Comparison of ENCODE assay signal across 21 cellular contexts in genomic region chr19:54506079-54506478, GRCh38. TPM values are rescaled to one million over a fixed set of nuclear protein-coding genes. Genes with fewer than 3 reads are reported as not detected.
DNase-seq lines count a peak whose midpoint lies in the region; ATAC-seq and TF ChIP-seq lines count a peak whose summit lies in the region.
"Had no signal": no experiment of that assay in that cellular context is flagged by ENCODE, and none has a peak within 500 bp of the region (broad histone marks: within the 10 kb centered on the region; RNA-seq: fewer than 3 reads in every experiment).

No MANE protein-coding gene starts in this region.

- in situ Hi-C loops in GM23248 (cut with MboI): no loop called here

- H3K36me3 Mint-ChIP-seq in CD4-positive, CD25-positive, alpha-beta regulatory T cell: peaks cover 4% of the 10 kb centered on the region
- H3K36me3 Mint-ChIP-seq in T-cell (no peaks in the 10 kb centered on the region), natural killer cell (peaks cover 6% of the 10 kb centered on the region)
- H3K36me3 Mint-ChIP-seq: CD14-positive monocyte had no signal

- H3K79me2 ChIP-seq in DOHH2 (ENCODE audit: control insufficient read depth, low read length) (no peaks in the 10 kb centered on the region), GM23248 (ENCODE audit: insufficient read depth) (no peaks in the 10 kb centered on the region)

- no peaks in the 10 kb centered on the region for H3K9me3 ChIP-seq in CD4-positive, CD25-positive, alpha-beta regulatory T cell (ENCODE audit: control insufficient read depth in 2 of 2, low read length in 2 of 2)
- H3K9me3 ChIP-seq in DOHH2 (ENCODE audit: control insufficient read depth, insufficient read depth, low read length): no peaks in the 10 kb centered on the region
- H3K9me3 ChIP-seq in GM23248 (ENCODE audit: low read depth): no peaks in the 10 kb centered on the region
- no peaks in the 10 kb centered on the region for H3K9me3 ChIP-seq in esophagus muscularis mucosa
- H3K9me3 ChIP-seq: Caco-2 had no signal

- CTCF ChIA-PET in T-cell (lab: Charles Lee): interaction anchor here in 1 of 2 donors (0.7 kb wide), 1 partner anchor 89 kb away, joined by 6 read pairs; no protein-coding TSS in a partner anchor

- no peak for ATAC-seq in CD4-positive, CD25-positive, alpha-beta regulatory T cell (ENCODE audit: low read depth in 2 of 2)
- no peak for ATAC-seq in T-cell (replicated peaks in 1 of 4)
- ATAC-seq in natural killer cell: no peak
- no peak for ATAC-seq in HG03439 (IDR thresholded peaks at IDR 0.05; ENCODE audit: unreplicated experiment)
- ATAC-seq: GM23338, Right ventricle myocardium inferior had no signal

- 50 to 53% methylated on average over 10 of the region's 10 CpGs for WGBS in GM23248 (ENCODE audit: low coverage in 1 of 2, low lambda C conversion rate in 2 of 2, missing lambda C conversion rate in 2 of 2), 2 experiments
- WGBS in esophagus muscularis mucosa: 89% methylated on average over 10 of the region's 10 CpGs

- no peaks in the 10 kb centered on the region for H3K27me3 ChIP-seq in CD4-positive, CD25-positive, alpha-beta regulatory T cell (ENCODE audit: control insufficient read depth, insufficient read depth, low read length)
- H3K27me3 ChIP-seq in DOHH2 (ENCODE audit: control insufficient read depth, low read length) (peaks cover 9% of the 10 kb centered on the region), GM23248 (replicated peaks; ENCODE audit: insufficient read depth) (no peaks in the 10 kb centered on the region), esophagus muscularis mucosa (peaks cover 0 to 53% (median 0%) of the 10 kb centered on the region in 4 donors)

- intact Hi-C loops in natural killer cell (cut with micrococcal nuclease): no loop called here
- intact Hi-C loops in esophagus muscularis mucosa (cut with DNase I): no loop called here

- TF ChIP-seq CTCF in DOHH2 (IDR thresholded peaks at IDR 0.05; ENCODE audit: low read depth, low read length, poor library complexity, severe bottlenecking) (no peak), natural killer cell (IDR thresholded peaks at IDR 0.05) (no peak), esophagus muscularis mucosa (IDR thresholded peaks at IDR 0.05) (no peak)

- H3K4me3 ChIP-seq in CD4-positive, CD25-positive, alpha-beta regulatory T cell (ENCODE audit: low read depth, low read length): peak overlapping the region; percentile 73
- no peak overlapping the region for H3K4me3 ChIP-seq in DOHH2 (ENCODE audit: low read length)
- no peak overlapping the region for H3K4me3 ChIP-seq in GM23248
- H3K4me3 ChIP-seq in esophagus muscularis mucosa: no peak overlapping the region
- H3K4me3 ChIP-seq: GM23338 had no signal

- no peaks in the 10 kb centered on the region for H4K20me1 ChIP-seq in DOHH2 (ENCODE audit: control insufficient read depth, insufficient read depth, low read depth, low read length)
- no peaks in the 10 kb centered on the region for H4K20me1 ChIP-seq in GM23248 (ENCODE audit: insufficient read depth)

- H3K4me2 ChIP-seq in DOHH2 (ENCODE audit: low read length) (peak overlapping the region; percentile 37), GM23248 (ENCODE audit: unreplicated experiment) (no peak overlapping the region)
- H3K4me2 ChIP-seq: GM23338, KMS-11 had no signal

- H3K27ac Mint-ChIP-seq in CD4-positive, CD25-positive, alpha-beta regulatory T cell: peak overlapping the region; percentile 50 to 95 (median 88)
- H3K27ac Mint-ChIP-seq in T-cell: peak overlapping the region; percentile 45 to 55
- peak overlapping the region; percentile 87 to 91 for H3K27ac Mint-ChIP-seq in natural killer cell
- H3K27ac Mint-ChIP-seq: CD14-positive monocyte, GM23338 had no signal

- no peak overlapping the region for H3K9ac ChIP-seq in GM23248
- H3K9ac ChIP-seq: KMS-11 had no signal

- H3K27ac ChIP-seq in CD4-positive, CD25-positive, alpha-beta regulatory T cell (ENCODE audit: insufficient read depth, low read length, poor library complexity, severe bottlenecking): peak overlapping the region; percentile 68
- H3K27ac ChIP-seq in DOHH2 (ENCODE audit: low read depth, low read length) (no peak overlapping the region), GM23248 (no peak overlapping the region), esophagus muscularis mucosa (replicated peaks in 1 of 4) (no peak overlapping the region)
- H3K27ac ChIP-seq: KMS-11 had no signal

- H3K4me1 Mint-ChIP-seq in CD4-positive, CD25-positive, alpha-beta regulatory T cell: peaks cover 12 to 66% (median 25%) of the 10 kb centered on the region in 4 donors
- H3K4me1 Mint-ChIP-seq in T-cell (peaks cover 14 to 36% (median 24%) of the 10 kb centered on the region in 3 donors), natural killer cell (peaks cover 54 to 62% of the 10 kb centered on the region in 2 donors)
- H3K4me1 Mint-ChIP-seq: GM23338 had no signal

- TF ChIP-seq EP300 in esophagus muscularis mucosa (IDR thresholded peaks at IDR 0.05): no peak

- H3K4me3 Mint-ChIP-seq in CD4-positive, CD25-positive, alpha-beta regulatory T cell: peak overlapping the region; percentile 58 to 84 (median 65)
- peak overlapping the region in 1 of 3 donors; percentile 45 for H3K4me3 Mint-ChIP-seq in T-cell
- peak overlapping the region; percentile 90 for H3K4me3 Mint-ChIP-seq in natural killer cell
- H3K4me3 Mint-ChIP-seq: GM23338 had no signal

- no peaks in the 10 kb centered on the region for H3K36me3 ChIP-seq in CD4-positive, CD25-positive, alpha-beta regulatory T cell (ENCODE audit: control insufficient read depth, insufficient read depth, low read length)
- H3K36me3 ChIP-seq in DOHH2 (ENCODE audit: control insufficient read depth, low read length) (no peaks in the 10 kb centered on the region), GM23248 (ENCODE audit: low read depth) (no peaks in the 10 kb centered on the region), esophagus muscularis mucosa (no peaks in the 10 kb centered on the region)

- POLR2A ChIA-PET in T-cell (lab: Charles Lee): no interaction called here

- H3K4me1 ChIP-seq in CD4-positive, CD25-positive, alpha-beta regulatory T cell (ENCODE audit: control insufficient read depth, insufficient read depth, low read length, poor library complexity, severe bottlenecking): peaks cover 39% of the 10 kb centered on the region
- H3K4me1 ChIP-seq in DOHH2 (ENCODE audit: control insufficient read depth, low read length) (peaks cover 36% of the 10 kb centered on the region), GM23248 (ENCODE audit: insufficient read depth) (no peaks in the 10 kb centered on the region), esophagus muscularis mucosa (no peaks in the 10 kb centered on the region)
- H3K4me1 ChIP-seq: Caco-2 had no signal

- H3K9me2 ChIP-seq in DOHH2 (replicated peaks; ENCODE audit: control insufficient read depth, low read length) (no peaks in the 10 kb centered on the region), GM23248 (ENCODE audit: insufficient read depth) (no peaks in the 10 kb centered on the region)

- no peaks in the 10 kb centered on the region for H3K9me3 Mint-ChIP-seq in CD4-positive, CD25-positive, alpha-beta regulatory T cell
- H3K9me3 Mint-ChIP-seq in T-cell (no peaks in the 10 kb centered on the region), natural killer cell (peaks cover 0 to 3% of the 10 kb centered on the region in 2 donors)

- DNase-seq in CD4-positive, CD25-positive, alpha-beta regulatory T cell: no peak
- DNase-seq in T-cell (no peak), natural killer cell (no peak), GM23248 (no peak), esophagus muscularis mucosa (ENCODE audit: extremely low spot score) (no peak)
- DNase-seq: ACHN, Caco-2, GF-D8, NCI-H1417 treated with DMSO at 0.1 percent for 48 hours, NCI-H187 treated with DMSO at 0.1 percent for 48 hours, NCI-H2227 treated with DMSO at 0.1 percent for 48 hours, NCI-H524, SW 1271 had no signal

- TF ChIP-seq POLR2A in esophagus muscularis mucosa (IDR thresholded peaks at IDR 0.05; ENCODE audit: low read depth): no peak

- H2AFZ ChIP-seq in GM23248: no peak overlapping the region
- H2AFZ ChIP-seq: GM23338 had no signal

- H3F3A ChIP-seq in DOHH2 (ENCODE audit: control insufficient read depth, insufficient read depth) (no peaks in the 10 kb centered on the region), GM23248 (ENCODE audit: insufficient read depth) (no peaks in the 10 kb centered on the region)

- no peaks in the 10 kb centered on the region for H3K27me3 Mint-ChIP-seq in CD4-positive, CD25-positive, alpha-beta regulatory T cell
- peaks cover 0 to 35% of the 10 kb centered on the region in 2 donors for H3K27me3 Mint-ChIP-seq in T-cell
- peaks cover 0 to 5% of the 10 kb centered on the region in 2 donors for H3K27me3 Mint-ChIP-seq in natural killer cell (ENCODE audit: low read depth in 2 of 2)

RNA-seq across cellular contexts. Expression of gene LAIR2, which starts 3.4 kb away (rescaled TPM):
- 62.2 TPM for total RNA-seq in CD4-positive, CD25-positive, alpha-beta regulatory T cell
- 100 to 1,000 TPM; 123 to 365 (median 158) TPM for polyA plus RNA-seq in CD4-positive, CD25-positive, alpha-beta regulatory T cell
- total RNA-seq in T-cell (10 to 100 TPM in 1 of 5 donors, 1 to 10 TPM in 3, under 1 TPM in 1; 0.49 to 16.7 (median 1.3) TPM), natural killer cell (10 to 100 TPM; 44.1 to 67.7 (median 53.3) TPM), esophagus muscularis mucosa (not detected)
- not detected in 2 replicates for total RNA-seq in GM23248 (2014; rRNA removed; shearing (Covaris generic))
- not detected in 2 replicates for polyA plus RNA-seq in GM23248 (2016; fragmentation: Nextera tagmentation; extraction: Ambion mirVana)
- total RNA-seq: Caco-2, GM23338, HT-29, Right ventricle myocardium inferior, SK-MEL-5 had no signal
- polyA plus RNA-seq: GM23338 had no signal

RNA-seq across cellular contexts. Expression of gene CDC42EP5, which starts 33.0 kb away (rescaled TPM):
- total RNA-seq in CD4-positive, CD25-positive, alpha-beta regulatory T cell: not detected
- not detected for polyA plus RNA-seq in CD4-positive, CD25-positive, alpha-beta regulatory T cell
- total RNA-seq in T-cell (under 1 TPM in 1 of 5 donors, not detected in 4; 0.43 TPM), natural killer cell (not detected), esophagus muscularis mucosa (10 to 100 TPM; 10.8 to 27.1 (median 20.6) TPM)
- total RNA-seq in GM23248 (2014; rRNA removed; shearing (Covaris generic)): 39.6 and 51.7 TPM in 2 replicates
- polyA plus RNA-seq in GM23248 (2016; fragmentation: Nextera tagmentation; extraction: Ambion mirVana): 4.4 and 5.2 TPM in 2 replicates
- polyA plus RNA-seq: CD14-positive monocyte had no signal

RNA-seq across cellular contexts. Expression of gene LENG9, which starts 42.5 kb away (rescaled TPM):
- total RNA-seq in CD4-positive, CD25-positive, alpha-beta regulatory T cell: 3.9 TPM
- under 1 TPM in 3 of 4 donors, not detected in 1; 0.21 to 0.73 (median 0.33) TPM for polyA plus RNA-seq in CD4-positive, CD25-positive, alpha-beta regulatory T cell
- 1 to 10 TPM; 2.2 to 7.9 (median 7.5) TPM for total RNA-seq in T-cell
- 1 to 10 TPM; 3.2 to 5.6 (median 4.3) TPM for total RNA-seq in natural killer cell
- 6.6 and 13.5 TPM in 2 replicates for total RNA-seq in GM23248 (2014; rRNA removed; shearing (Covaris generic))
- polyA plus RNA-seq in GM23248 (2016; fragmentation: Nextera tagmentation; extraction: Ambion mirVana): 0.30 and 0.41 TPM in 2 replicates
- total RNA-seq in esophagus muscularis mucosa: 1 to 10 TPM; 5.4 to 9.3 (median 8.1) TPM

RNA-seq across cellular contexts. Expression of gene LENG8, which starts 57.1 kb away (rescaled TPM):
- total RNA-seq in CD4-positive, CD25-positive, alpha-beta regulatory T cell: 558 TPM
- 1 to 10 TPM; 3.9 to 8.6 (median 6.1) TPM for polyA plus RNA-seq in CD4-positive, CD25-positive, alpha-beta regulatory T cell
- total RNA-seq in T-cell (100 to 1,000 TPM; 506 to 622 (median 618) TPM), natural killer cell (100 to 1,000 TPM; 479 to 563 (median 507) TPM), esophagus muscularis mucosa (100 to 1,000 TPM in 1 of 4 donors, 10 to 100 TPM in 3; 42.9 to 115 (median 72.2) TPM)
- total RNA-seq in GM23248 (2014; rRNA removed; shearing (Covaris generic)): 29.2 and 33.9 TPM in 2 replicates
- polyA plus RNA-seq in GM23248 (2016; fragmentation: Nextera tagmentation; extraction: Ambion mirVana): 34.7 and 45.5 TPM in 2 replicates

Comparison
In these comparisons a context has a peak if more than half of its experiments do, and no peak if none do; other contexts are left out.
1. RNA of gene CDC42EP5, which starts 33.0 kb away (total RNA-seq): 39.6 to 51.7 TPM in GM23248 and 10.8 to 27.1 TPM in esophagus muscularis mucosa; 0.43 TPM in T-cell, not detected in CD4-positive, CD25-positive, alpha-beta regulatory T cell (single experiment) and not detected in natural killer cell; every median in the first group is over 4 times any median in the second.
2. Peak in every context shown above with its lines, with median percentiles within 50 percentile points of each other: H3K27ac Mint-ChIP-seq.